ENCODE assay signal across 8 cellular contexts in genomic region chr17:81871387-81872120, GRCh38. TPM values are rescaled to one million over a fixed set of nuclear protein-coding genes. Genes with fewer than 3 reads are reported as not detected.
A peak's percentile ranks its signal among the peaks of the same experiment; 100 is the strongest.
DNase-seq lines count a peak whose midpoint lies in the region; ATAC-seq and TF ChIP-seq lines count a peak whose summit lies in the region.

No MANE protein-coding gene starts in this region.

- peak; percentile 32 for ATAC-seq in GM21723 (IDR thresholded peaks at IDR 0.05; ENCODE audit: unreplicated experiment)
- ATAC-seq in activated naive CD8-positive, alpha-beta T cell treated with anti-CD3 and anti-CD28 coated beads, Interleukin-2, amount 50 U/mL, for 24 hours = peak; percentile 0
- ATAC-seq in heart left ventricle = peak; percentile 12 to 40 (median 38)
- ATAC-seq in upper lobe of left lung (ENCODE audit: low FRiP score in 2 of 2) = peak; percentile 45 to 84

- intact Hi-C loops in heart left ventricle (cut with DNase I) = loop anchor here in 1 of 10 donors (5.0 kb wide), 1 partner anchor 56 kb away; the partner anchor contains the start of gene MAFG
- intact Hi-C loops in posterior cingulate gyrus (cut with DNase I) = no loop called here

- H3K36me3 ChIP-seq in MG63 (peaks cover 47% of the 10 kb centered on the region), heart left ventricle (peaks cover 0 to 31% (median 20%) of the 10 kb centered on the region in 9 donors), upper lobe of left lung (peaks cover 14 to 39% (median 27%) of the 10 kb centered on the region in 4 donors)

- TF ChIP-seq POLR2A in heart left ventricle (IDR thresholded peaks at IDR 0.05) (peak in 1 of 2 donors; percentile 95), upper lobe of left lung (IDR thresholded peaks at IDR 0.05) (peak in 3 of 4 donors; percentile 56 to 98 (median 82))

- H3K4me3 ChIP-seq in MG63 (peak overlapping the region; percentile 76), heart left ventricle (peak overlapping the region; percentile 54 to 100 (median 95)), upper lobe of left lung (peak overlapping the region; percentile 67 to 98 (median 80))

- DNase-seq in DMS153 treated with DMSO at 0.1 percent for 48 hours (lab: John Stamatoyannopoulos, UW; ENCODE audit: unreplicated experiment) (peak; percentile 68), MG63 (peak; percentile 61), SW 1271 (lab: John Stamatoyannopoulos, UW) (peak; percentile 46 to 78), heart left ventricle (peak; percentile 95 to 98 (median 96)), posterior cingulate gyrus (peak; percentile 84 to 98 (median 91)), upper lobe of left lung (peak; percentile 92 to 100)
- DNase-seq in activated naive CD8-positive, alpha-beta T cell treated with anti-CD3 and anti-CD28 coated beads, Interleukin-2, amount 50 U/mL, for 24 hours = peak; percentile 97

- 0 to 2% (median 1%) methylated on average over 18 to 78 of the region's 78 CpGs for WGBS in heart left ventricle, 4 donors
- WGBS in upper lobe of left lung, 2 donors = 1% methylated on average over 53 of the region's 78 CpGs; no CpG with 5 or more reads in 1 of the 2 donors

- H3K27ac ChIP-seq in heart left ventricle = peak overlapping the region; percentile 92 to 100 (median 98)
- peak overlapping the region; percentile 92 to 99 (median 96) for H3K27ac ChIP-seq in upper lobe of left lung

- peaks cover 4 to 55% (median 49%) of the 10 kb centered on the region in 12 donors for H3K4me1 ChIP-seq in heart left ventricle
- peaks cover 37 to 58% (median 43%) of the 10 kb centered on the region in 4 donors for H3K4me1 ChIP-seq in upper lobe of left lung

- H3K27me3 ChIP-seq in MG63 (no peaks in the 10 kb centered on the region), heart left ventricle (no peaks in the 10 kb centered on the region), upper lobe of left lung (no peaks in the 10 kb centered on the region)

- peak in 1 of 4 donors; percentile 88 for TF ChIP-seq EP300 in upper lobe of left lung (IDR thresholded peaks at IDR 0.05)

- H3K27me3 Mint-ChIP-seq in activated naive CD8-positive, alpha-beta T cell treated with anti-CD3 and anti-CD28 coated beads, Interleukin-2, amount 50 U/mL, for 24 hours = no peaks in the 10 kb centered on the region

- peaks cover 53% of the 10 kb centered on the region for H3K4me1 Mint-ChIP-seq in activated naive CD8-positive, alpha-beta T cell treated with anti-CD3 and anti-CD28 coated beads, Interleukin-2, amount 50 U/mL, for 24 hours

- H3K4me3 Mint-ChIP-seq in activated naive CD8-positive, alpha-beta T cell treated with anti-CD3 and anti-CD28 coated beads, Interleukin-2, amount 50 U/mL, for 24 hours = peak overlapping the region; percentile 83

- H3K9me3 ChIP-seq in MG63 (no peaks in the 10 kb centered on the region), heart left ventricle (no peaks in the 10 kb centered on the region), upper lobe of left lung (no peaks in the 10 kb centered on the region)

- peaks cover 15% of the 10 kb centered on the region for H3K36me3 Mint-ChIP-seq in activated naive CD8-positive, alpha-beta T cell treated with anti-CD3 and anti-CD28 coated beads, Interleukin-2, amount 50 U/mL, for 24 hours (ENCODE audit: low read depth)

- TF ChIP-seq CTCF in heart left ventricle (IDR thresholded peaks at IDR 0.05) (peak in 11 of 12 donors; percentile 6 to 73 (median 52)), upper lobe of left lung (IDR thresholded peaks at IDR 0.05) (peak in 5 of 6 experiments; percentile 38 to 75 (median 57))

- H3K27ac Mint-ChIP-seq in activated naive CD8-positive, alpha-beta T cell treated with anti-CD3 and anti-CD28 coated beads, Interleukin-2, amount 50 U/mL, for 24 hours = peak overlapping the region; percentile 95

- H3K9me3 Mint-ChIP-seq in activated naive CD8-positive, alpha-beta T cell treated with anti-CD3 and anti-CD28 coated beads, Interleukin-2, amount 50 U/mL, for 24 hours = no peaks in the 10 kb centered on the region

RNA-seq across cellular contexts. Expression of gene ARHGDIA, which starts 0.4 kb away (rescaled TPM):
- total RNA-seq in MG63 (2014; rRNA removed; shearing (Covaris generic); ENCODE audit: low replicate concordance) = 114 and 185 TPM in 2 replicates
- 100 to 1,000 TPM in 6 of 9 donors, 10 to 100 TPM in 3; 81.4 to 268 (median 152) TPM for total RNA-seq in heart left ventricle
- polyA plus RNA-seq in heart left ventricle = 100 to 1,000 TPM in 1 of 2 donors, 10 to 100 TPM in 1; 81.7 to 296 TPM
- 100 to 1,000 TPM; 171 to 522 (median 302) TPM for total RNA-seq in upper lobe of left lung

RNA-seq across cellular contexts. Expression of gene P4HB, which starts 11.2 kb away (rescaled TPM):
- total RNA-seq in MG63 (2014; rRNA removed; shearing (Covaris generic); ENCODE audit: low replicate concordance) = 531 and 798 TPM in 2 replicates
- total RNA-seq in heart left ventricle (100 to 1,000 TPM; 280 to 763 (median 374) TPM), upper lobe of left lung (100 to 1,000 TPM; 374 to 627 (median 531) TPM)
- 100 to 1,000 TPM; 246 to 584 TPM for polyA plus RNA-seq in heart left ventricle

RNA-seq across cellular contexts. Expression of gene ALYREF, which starts 19.8 kb away (rescaled TPM):
- 313 and 425 TPM in 2 replicates for total RNA-seq in MG63 (2014; rRNA removed; shearing (Covaris generic); ENCODE audit: low replicate concordance)
- total RNA-seq in heart left ventricle (10 to 100 TPM; 25.1 to 39.9 (median 32.4) TPM), upper lobe of left lung (10 to 100 TPM; 43.0 to 71.0 (median 60.1) TPM)
- 10 to 100 TPM in 1 of 2 donors, 1 to 10 TPM in 1; 9.8 to 50.5 TPM for polyA plus RNA-seq in heart left ventricle

RNA-seq across cellular contexts. Expression of gene ANAPC11, which starts 20.0 kb away (rescaled TPM):
- 161 and 303 TPM in 2 replicates for total RNA-seq in MG63 (2014; rRNA removed; shearing (Covaris generic); ENCODE audit: low replicate concordance)
- 100 to 1,000 TPM; 118 to 255 (median 143) TPM for total RNA-seq in heart left ventricle
- 100 to 1,000 TPM; 283 to 329 TPM for polyA plus RNA-seq in heart left ventricle
- 100 to 1,000 TPM in 3 of 6 donors, 10 to 100 TPM in 3; 24.1 to 138 (median 99.2) TPM for total RNA-seq in upper lobe of left lung

RNA-seq across cellular contexts. Expression of gene NPB, which starts 30.5 kb away (rescaled TPM):
- 1.3 and 2.5 TPM in 2 replicates for total RNA-seq in MG63 (2014; rRNA removed; shearing (Covaris generic); ENCODE audit: low replicate concordance)
- total RNA-seq in heart left ventricle (1 to 10 TPM in 1 of 9 donors, under 1 TPM in 7, not detected in 1; 0.13 to 1.2 (median 0.50) TPM), upper lobe of left lung (1 to 10 TPM in 1 of 6 donors, under 1 TPM in 2, not detected in 3; 0.37 to 1.8 (median 0.94) TPM)
- polyA plus RNA-seq in heart left ventricle = under 1 TPM; 0.29 to 0.61 TPM

Comparison
In these comparisons a context has a peak if more than half of its experiments do, and no peak if none do; other contexts are left out.
1. Peak in every context shown above with its lines: DNase-seq, ATAC-seq, H3K4me3 ChIP-seq and H3K27ac ChIP-seq.
2. ATAC-seq: peak in every context shown above with its lines; median percentile 64 in upper lobe of left lung; 38 in heart left ventricle; 32 in GM21723; 0 in activated naive CD8-positive, alpha-beta T cell treated with anti-CD3 and anti-CD28 coated beads, Interleukin-2, amount 50 U/mL, for 24 hours.